ENCODE assay signal across 1 cellular context in the genomic region with DNA sequence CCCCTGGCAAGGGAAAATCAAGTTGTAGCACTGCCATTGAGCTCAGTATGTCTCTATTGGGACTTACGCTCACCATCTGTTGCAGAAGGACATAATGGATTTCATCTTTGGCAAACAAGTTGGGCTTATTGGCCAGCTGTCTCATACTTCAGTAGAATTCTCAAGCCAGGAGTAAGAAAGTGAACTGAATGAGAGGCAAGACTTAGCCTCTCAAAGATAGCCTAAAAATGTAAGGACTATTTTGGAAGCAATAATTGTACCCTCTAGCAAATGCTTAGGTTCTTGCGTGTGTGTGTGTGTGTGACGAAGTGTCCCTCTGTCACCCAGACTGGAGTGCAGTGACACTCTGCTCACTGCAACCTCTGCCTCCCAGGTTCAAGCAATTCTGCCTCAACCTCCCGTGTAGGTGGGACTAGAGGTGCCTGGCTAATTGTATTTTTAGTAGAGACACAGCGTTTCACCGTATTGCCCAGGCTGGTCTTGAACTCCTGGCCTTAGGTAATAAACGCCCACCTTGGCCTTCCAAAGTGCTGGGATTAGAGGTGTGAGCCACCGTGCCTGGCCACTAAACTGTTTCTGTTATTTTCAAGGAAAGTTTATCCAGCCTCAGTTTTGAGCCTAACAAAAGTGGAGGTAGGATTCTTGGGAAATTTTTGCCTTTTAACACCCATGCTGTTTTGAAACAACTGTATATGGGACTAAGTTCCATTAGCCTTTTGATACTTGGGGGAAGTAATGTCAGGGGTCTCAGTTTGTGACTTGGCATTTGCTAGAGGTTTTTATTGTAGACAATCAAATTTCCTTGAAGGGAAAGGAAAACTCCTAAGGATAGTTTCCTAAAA.
TF ChIP-seq lines count a peak whose summit lies in the region.

No MANE protein-coding gene starts in this region.

TF ChIP-seq in SK-N-SH treated with all-trans-retinoic acid at 6 μM for 48 hours, 23 proteins besides CTCF, POLR2A, EP300 and RAD21 (continued from another document):
- TF ChIP-seq PPARA (CRISPR knock-in tag; IDR thresholded peaks at IDR 0.05; ENCODE audit: borderline replicate concordance): no peak
- TF ChIP-seq ISL1 (CRISPR knock-in tag; IDR thresholded peaks at IDR 0.05): no peak
- no peak; the same call in 1 of the 2 replicates for TF ChIP-seq TCF4 (CRISPR knock-in tag; IDR thresholded peaks at IDR 0.05; ENCODE audit: borderline replicate concordance)
- TF ChIP-seq BACH2 (CRISPR knock-in tag; IDR thresholded peaks at IDR 0.05; ENCODE audit: borderline replicate concordance): no peak
- TF ChIP-seq RARB (CRISPR knock-in tag; IDR thresholded peaks at IDR 0.05): no peak
- no peak for TF ChIP-seq SNAI2 (CRISPR knock-in tag; IDR thresholded peaks at IDR 0.05)
- TF ChIP-seq GLIS3 (CRISPR knock-in tag; IDR thresholded peaks at IDR 0.05): peak; percentile 44
- TF ChIP-seq, protein P1, sequence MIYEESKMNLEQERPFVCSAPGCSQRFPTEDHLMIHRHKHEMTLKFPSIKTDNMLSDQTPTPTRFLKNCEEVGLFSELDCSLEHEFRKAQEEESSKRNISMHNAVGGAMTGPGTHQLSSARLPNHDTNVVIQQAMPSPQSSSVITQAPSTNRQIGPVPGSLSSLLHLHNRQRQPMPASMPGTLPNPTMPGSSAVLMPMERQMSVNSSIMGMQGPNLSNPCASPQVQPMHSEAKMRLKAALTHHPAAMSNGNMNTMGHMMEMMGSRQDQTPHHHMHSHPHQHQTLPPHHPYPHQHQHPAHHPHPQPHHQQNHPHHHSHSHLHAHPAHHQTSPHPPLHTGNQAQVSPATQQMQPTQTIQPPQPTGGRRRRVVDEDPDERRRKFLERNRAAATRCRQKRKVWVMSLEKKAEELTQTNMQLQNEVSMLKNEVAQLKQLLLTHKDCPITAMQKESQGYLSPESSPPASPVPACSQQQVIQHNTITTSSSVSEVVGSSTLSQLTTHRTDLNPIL (CRISPR knock-in tag; IDR thresholded peaks at IDR 0.05; ENCODE audit: low read depth): peak; percentile 10; the same call in 1 of the 2 replicates
- no peak for TF ChIP-seq ZNF70 (CRISPR knock-in tag; IDR thresholded peaks at IDR 0.05)
- TF ChIP-seq, protein P2, sequence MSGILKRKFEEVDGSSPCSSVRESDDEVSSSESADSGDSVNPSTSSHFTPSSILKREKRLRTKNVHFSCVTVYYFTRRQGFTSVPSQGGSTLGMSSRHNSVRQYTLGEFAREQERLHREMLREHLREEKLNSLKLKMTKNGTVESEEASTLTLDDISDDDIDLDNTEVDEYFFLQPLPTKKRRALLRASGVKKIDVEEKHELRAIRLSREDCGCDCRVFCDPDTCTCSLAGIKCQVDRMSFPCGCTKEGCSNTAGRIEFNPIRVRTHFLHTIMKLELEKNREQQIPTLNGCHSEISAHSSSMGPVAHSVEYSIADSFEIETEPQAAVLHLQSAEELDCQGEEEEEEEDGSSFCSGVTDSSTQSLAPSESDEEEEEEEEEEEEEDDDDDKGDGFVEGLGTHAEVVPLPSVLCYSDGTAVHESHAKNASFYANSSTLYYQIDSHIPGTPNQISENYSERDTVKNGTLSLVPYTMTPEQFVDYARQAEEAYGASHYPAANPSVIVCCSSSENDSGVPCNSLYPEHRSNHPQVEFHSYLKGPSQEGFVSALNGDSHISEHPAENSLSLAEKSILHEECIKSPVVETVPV (CRISPR knock-in tag; IDR thresholded peaks at IDR 0.05): no peak; the same call in 1 of the 2 replicates
- no peak for TF ChIP-seq ARNTL (CRISPR knock-in tag; IDR thresholded peaks at IDR 0.05; ENCODE audit: borderline replicate concordance, low read depth)
- TF ChIP-seq, protein P3, sequence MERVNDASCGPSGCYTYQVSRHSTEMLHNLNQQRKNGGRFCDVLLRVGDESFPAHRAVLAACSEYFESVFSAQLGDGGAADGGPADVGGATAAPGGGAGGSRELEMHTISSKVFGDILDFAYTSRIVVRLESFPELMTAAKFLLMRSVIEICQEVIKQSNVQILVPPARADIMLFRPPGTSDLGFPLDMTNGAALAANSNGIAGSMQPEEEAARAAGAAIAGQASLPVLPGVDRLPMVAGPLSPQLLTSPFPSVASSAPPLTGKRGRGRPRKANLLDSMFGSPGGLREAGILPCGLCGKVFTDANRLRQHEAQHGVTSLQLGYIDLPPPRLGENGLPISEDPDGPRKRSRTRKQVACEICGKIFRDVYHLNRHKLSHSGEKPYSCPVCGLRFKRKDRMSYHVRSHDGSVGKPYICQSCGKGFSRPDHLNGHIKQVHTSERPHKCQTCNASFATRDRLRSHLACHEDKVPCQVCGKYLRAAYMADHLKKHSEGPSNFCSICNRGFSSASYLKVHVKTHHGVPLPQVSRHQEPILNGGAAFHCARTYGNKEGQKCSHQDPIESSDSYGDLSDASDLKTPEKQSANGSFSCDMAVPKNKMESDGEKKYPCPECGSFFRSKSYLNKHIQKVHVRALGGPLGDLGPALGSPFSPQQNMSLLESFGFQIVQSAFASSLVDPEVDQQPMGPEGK (CRISPR knock-in tag; IDR thresholded peaks at IDR 0.05; ENCODE audit: borderline replicate concordance): no peak; the same call in none of the 2 replicates
- peak; percentile 3; the same call in 1 of the 2 replicates for TF ChIP-seq ZC3H10 (CRISPR knock-in tag; IDR thresholded peaks at IDR 0.05)
TF ChIP-seq in SK-N-SH treated with all-trans-retinoic acid at 6 μM for 48 hours: peak in this region for 4.
